8 cellular contexts compared by ENCODE assay signal in the genomic region with DNA sequence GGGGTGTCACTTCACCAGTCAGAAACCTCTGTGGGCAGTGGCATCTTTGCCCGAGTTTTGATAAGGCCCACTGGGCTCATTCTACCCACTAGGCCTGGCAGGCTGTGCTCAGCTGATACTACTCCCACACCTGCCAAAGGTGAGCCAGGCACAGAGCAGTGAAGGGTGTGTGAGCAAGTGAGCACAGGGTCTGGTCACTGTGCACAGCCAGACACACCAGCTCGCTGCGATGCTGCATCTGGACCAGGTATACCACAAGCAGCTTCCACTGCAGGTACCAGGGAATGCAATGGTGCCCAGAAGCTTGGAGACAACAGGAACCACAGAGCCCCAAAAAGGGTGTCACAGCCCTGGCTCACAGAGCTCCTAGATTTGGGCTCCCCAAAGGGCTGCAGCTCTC. TPM values are rescaled to one million over a fixed set of nuclear protein-coding genes. Genes with fewer than 3 reads are reported as not detected.
"Had no signal": no experiment of that assay in that cellular context is flagged by ENCODE, and none has a peak within 500 bp of the region (broad histone marks: within the 10 kb centered on the region; RNA-seq: fewer than 3 reads in every experiment).

No MANE protein-coding gene starts in this region.

- H3K4me3 ChIP-seq: GM23338 had no signal

- H3K4me1 Mint-ChIP-seq: GM23338, H9 had no signal

- H3K4me3 Mint-ChIP-seq: GM23338, H9 had no signal

- H3K4me2 ChIP-seq: GM23338 had no signal

- DNase-seq: H9, HCEC 1CT, IMR-90 had no signal

- ATAC-seq: GM23338 had no signal

- H3K27ac Mint-ChIP-seq: GM23338, H9 had no signal

- H2AFZ ChIP-seq: GM23338 had no signal

- FAIRE-seq: H1, H54, HTR-8/SVneo had no signal

RNA-seq across cellular contexts. Expression of a gene that starts 40.6 kb away (rescaled TPM):
- total RNA-seq: GM23338, H1, H9, HT-29, IMR-90 had no signal
- polyA plus RNA-seq: GM23338, H1, IMR-90 had no signal
